In the genomic region with DNA sequence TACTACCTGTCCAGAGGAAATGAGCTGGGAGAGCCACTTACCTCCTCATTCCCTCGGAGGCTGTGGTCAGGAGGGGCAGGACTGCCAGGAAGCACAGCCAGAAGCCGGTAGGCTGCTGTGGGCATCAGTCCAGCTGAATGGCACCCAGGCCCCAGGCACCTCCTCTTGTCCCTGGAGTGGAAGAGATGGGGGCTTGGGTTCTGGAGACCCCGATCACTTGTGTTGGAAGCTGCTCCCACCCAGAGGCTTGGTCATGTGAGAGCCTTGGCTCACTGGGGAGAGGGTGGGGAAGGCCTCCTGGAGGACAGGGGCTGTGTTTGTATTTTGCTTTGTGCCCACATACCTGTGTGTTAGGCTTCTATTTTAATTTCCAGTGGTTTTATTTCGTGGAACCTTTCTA, we compare ENCODE assay signal across 24 cellular contexts.
"Had no signal": no experiment of that assay in that cellular context is flagged by ENCODE, and none has a peak within 500 bp of the region (broad histone marks: within the 10 kb centered on the region; RNA-seq: fewer than 3 reads in every experiment).

No MANE protein-coding gene starts in this region.

- FAIRE-seq: endometrium, islet of Langerhans, keratinocyte had no signal

- ATAC-seq: effector memory CD8-positive, alpha-beta T cell; esophagus mucosa; gastrocnemius medialis; heart right ventricle; left cardiac atrium; left lung; left ventricle myocardium superior; lower lobe of right lung; mucosa of descending colon had no signal

- H3K9me3 ChIP-seq: colonic mucosa, esophagus squamous epithelium, gastrocnemius medialis, left lung, lower lobe of right lung had no signal

- H3K27ac ChIP-seq: colonic mucosa, epithelial cell of prostate, esophagus squamous epithelium, gastrocnemius medialis, heart right ventricle, left lung, lower lobe of right lung had no signal

- H3K4me1 ChIP-seq: colonic mucosa, esophagus squamous epithelium, gastrocnemius medialis, left lung, lower lobe of right lung had no signal

- H3K27me3 ChIP-seq: colonic mucosa, esophagus squamous epithelium, gastrocnemius medialis, left lung had no signal

- H3K36me3 ChIP-seq: colonic mucosa, esophagus squamous epithelium, gastrocnemius medialis, heart right ventricle, left lung, lower lobe of right lung had no signal

- H3K4me3 ChIP-seq: colonic mucosa, esophagus squamous epithelium, gastrocnemius medialis, heart right ventricle, left lung, lower lobe of right lung, mucosa of descending colon had no signal

- DNase-seq: colonic mucosa; cortex of kidney; effector CD8-positive, alpha-beta T cell; effector memory CD8-positive, alpha-beta T cell; endodermal cell; erythroblast; esophagus squamous epithelium; foreskin fibroblast; foreskin melanocyte; gastrocnemius medialis; glutamatergic neuron; heart right ventricle; hippocampal formation; left cardiac atrium; left lung; left ventricle myocardium superior; lower lobe of right lung; mesenchymal stem cell; mucosa of descending colon had no signal
